ENCODE assay signal across 30 cellular contexts in genomic region chr16:63737633-63738032, GRCh38.
"Had no signal": no experiment of that assay in that cellular context is flagged by ENCODE, and none has a peak within 500 bp of the region (broad histone marks: within the 10 kb centered on the region; RNA-seq: fewer than 3 reads in every experiment).

No MANE protein-coding gene starts in this region.

- FAIRE-seq: keratinocyte, small intestine had no signal

- H3K4me3 ChIP-seq: colonic mucosa, esophagus squamous epithelium, gastrocnemius medialis, lung, mucosa of descending colon, right lobe of liver, stomach, thyroid gland, vagina had no signal

- DNase-seq: colonic mucosa; effector memory CD4-positive, alpha-beta T cell; erythroblast; esophagus squamous epithelium; foreskin fibroblast; gastrocnemius medialis; head of caudate nucleus; mucosa of descending colon; naive B cell; right lobe of liver; small intestine; stimulated activated CD4-positive, alpha-beta T cell treated with anti-CD3 and anti-CD28 coated beads, Interleukin-12 subunit alpha, Interleukin-12 subunit beta, amount 100 ng/mL, for 4 hours; stimulated activated CD4-positive, alpha-beta T cell treated with anti-CD3 and anti-CD28 coated beads, Interleukin-1b, Interleukin-23, amount 100 ng/mL, for 48 hours; stimulated activated CD4-positive, alpha-beta T cell treated with anti-CD3 and anti-CD28 coated beads, Interleukin-4, amount 100 ng/mL, for 1 hour; stimulated activated CD8-positive, alpha-beta memory T cell treated with anti-CD3 and anti-CD28 coated beads, Interleukin-4, amount 100 ng/mL, for 48 hours; stimulated activated naive CD4-positive, alpha-beta T cell treated with Interleukin-2 at 50 U/mL for 16 hours; stomach; thyroid gland; trophoblast cell had no signal

- H3K36me3 Mint-ChIP-seq: memory B cell, mesothelial cell of epicardium, naive B cell had no signal

- H3K27me3 Mint-ChIP-seq: dendritic cell treated with granulocyte-macrophage colony-stimulating factor and Interleukin-4, amounts not matched to agents 40 ng/mL and 50 ng/mL, for 4 days; memory B cell; natural killer cell treated with Interleukin-12 subunit alpha and Interleukin-12 subunit beta and Interleukin-15 and Interleukin-18, amount 100 ng/mL, for 72 hours; progenitor cell of endocrine pancreas had no signal

- H3K79me2 ChIP-seq: parathyroid adenoma had no signal

- H2AFZ ChIP-seq: parathyroid adenoma had no signal

- H3K9me3 Mint-ChIP-seq: dendritic cell treated with granulocyte-macrophage colony-stimulating factor and Interleukin-4, amounts not matched to agents 40 ng/mL and 50 ng/mL, for 4 days; mesothelial cell of epicardium; neural crest cell had no signal

- H3K4me3 Mint-ChIP-seq: dendritic cell treated with granulocyte-macrophage colony-stimulating factor and Interleukin-4, amounts not matched to agents 40 ng/mL and 50 ng/mL, for 4 days; memory B cell; mesothelial cell of epicardium; naive B cell; natural killer cell treated with Interleukin-12 subunit alpha and Interleukin-12 subunit beta and Interleukin-15 and Interleukin-18, amount 100 ng/mL, for 72 hours; neural crest cell had no signal

- H3K27me3 ChIP-seq: colonic mucosa, esophagus squamous epithelium, gastrocnemius medialis, right lobe of liver, stomach, thyroid gland, vagina had no signal

- H3K36me3 ChIP-seq: colonic mucosa, esophagus squamous epithelium, gastrocnemius medialis, right lobe of liver, stomach, thyroid gland, vagina had no signal

- H3K9me3 ChIP-seq: colonic mucosa, esophagus squamous epithelium, gastrocnemius medialis, mucosa of descending colon, right lobe of liver, stomach, thyroid gland, vagina had no signal

- H3K4me1 ChIP-seq: colonic mucosa, esophagus squamous epithelium, gastrocnemius medialis, parathyroid adenoma, right lobe of liver, stomach, thyroid gland, vagina had no signal

- H3K27ac ChIP-seq: colonic mucosa, esophagus squamous epithelium, gastrocnemius medialis, parathyroid adenoma, right lobe of liver, stomach, thyroid gland, vagina had no signal

- H3K4me1 Mint-ChIP-seq: memory B cell, mesothelial cell of epicardium, naive B cell, neural crest cell had no signal

- H3K27ac Mint-ChIP-seq: dendritic cell treated with granulocyte-macrophage colony-stimulating factor and Interleukin-4, amounts not matched to agents 40 ng/mL and 50 ng/mL, for 4 days; memory B cell; mesothelial cell of epicardium; natural killer cell treated with Interleukin-12 subunit alpha and Interleukin-12 subunit beta and Interleukin-15 and Interleukin-18, amount 100 ng/mL, for 72 hours; progenitor cell of endocrine pancreas had no signal

- ATAC-seq: gastrocnemius medialis; left lobe of liver; mucosa of descending colon; natural killer cell treated with Interleukin-12 subunit alpha and Interleukin-12 subunit beta and Interleukin-15 and Interleukin-18, amount 100 ng/mL, for 72 hours; right lobe of liver had no signal

- H3K9ac ChIP-seq: parathyroid adenoma had no signal
